ENCODE assay signal across 9 cellular contexts in the genomic region with DNA sequence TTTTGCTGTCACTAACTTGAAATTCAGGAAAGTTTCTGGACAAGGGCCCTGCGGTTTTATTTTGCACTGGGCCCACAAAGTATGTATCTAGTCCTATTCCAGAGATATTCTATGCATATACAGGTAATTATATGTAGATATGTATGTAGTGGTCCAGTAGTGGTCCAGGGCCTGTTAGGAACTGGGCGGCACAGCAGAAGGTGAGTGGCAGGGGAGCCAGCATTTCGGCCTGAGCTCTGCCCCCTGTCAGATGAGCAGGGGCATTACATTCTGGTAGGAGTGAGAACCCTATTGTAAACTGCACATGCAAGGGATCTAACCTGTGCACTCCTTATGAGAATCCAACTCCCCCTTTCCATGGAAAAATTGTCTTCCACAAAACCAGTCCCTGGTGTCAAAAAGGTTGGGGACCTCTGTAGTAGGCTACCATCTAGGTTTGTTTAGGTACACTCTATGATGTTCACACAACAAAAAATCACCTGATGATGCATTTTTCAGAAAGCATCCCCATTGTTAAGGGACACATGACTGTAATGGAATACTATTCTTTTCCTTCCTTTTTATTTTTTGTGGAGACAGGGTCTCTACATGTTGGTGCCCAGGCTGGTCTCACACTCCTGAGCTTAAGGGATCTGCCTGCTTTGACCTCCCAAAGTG. TPM values are rescaled to one million over a fixed set of nuclear protein-coding genes. Genes with fewer than 3 reads are reported as not detected.
DNase-seq lines count a peak whose midpoint lies in the region; ATAC-seq, FAIRE-seq and TF ChIP-seq lines count a peak whose summit lies in the region.
"Had no signal": no experiment of that assay in that cellular context is flagged by ENCODE, and none has a peak within 500 bp of the region (broad histone marks: within the 10 kb centered on the region; RNA-seq: fewer than 3 reads in every experiment).

No MANE protein-coding gene starts in this region.

- TF ChIP-seq POLR2A in A549 (IDR thresholded peaks at IDR 0.05; ENCODE audit: low read length): no peak

- H3K27ac ChIP-seq in A549 (no peak overlapping the region), endodermal cell (ENCODE audit: low read depth, low read length) (no peak overlapping the region)

- H3K4me3 ChIP-seq in A549: no peak overlapping the region
- no peak overlapping the region for H3K4me3 ChIP-seq in endodermal cell (ENCODE audit: low read length)

- H3K27me3 Mint-ChIP-seq in endodermal cell (ENCODE audit: insufficient read depth): no peaks in the 10 kb centered on the region
- H3K27me3 Mint-ChIP-seq in T-helper 17 cell: no peaks in the 10 kb centered on the region

- peak overlapping the region; percentile 41; the same call in 1 of the 3 replicates for H3K4me2 ChIP-seq in A549

- H3K4me3 Mint-ChIP-seq in endodermal cell (no peak overlapping the region), T-helper 17 cell (no peak overlapping the region)

- H3K9ac ChIP-seq in endodermal cell (ENCODE audit: extremely low read depth, low read length, poor library complexity, severe bottlenecking): no peak overlapping the region

- ATAC-seq in A549 (peak; percentile 22 to 23; a peak in 3 of 6 replicates), T-helper 17 cell (no peak)
- ATAC-seq in stimulated activated naive CD8-positive, alpha-beta T cell treated with anti-CD3 and anti-CD28 coated beads, Interleukin-15, Interleukin-2, amounts not matched to agents 100 U/mL and 50 U/mL, for 24 hours: no peak

- 0 out of 5 replicates have a peak, but pooled peaks have one; percentile 15 to 30 for TF ChIP-seq RAD21 in A549 (conservative IDR thresholded peaks at IDR 0.05 in 1 of 2, IDR thresholded peaks at IDR 0.05 in 1 of 2)

- POLR2A ChIA-PET in A549 (lab: Yijun Ruan, JAX) (no interaction called here), GM10248 (lab: Yijun Ruan, JAX) (no interaction called here)

- no peak overlapping the region for H3K27ac Mint-ChIP-seq in endodermal cell
- H3K27ac Mint-ChIP-seq in T-helper 17 cell: no peak overlapping the region

- FAIRE-seq in A549 (lab: Jason Lieb, UNC): no peak
- FAIRE-seq: endothelial cell of umbilical vein had no signal

- no peaks in the 10 kb centered on the region for H3K9me3 Mint-ChIP-seq in endodermal cell

- TF ChIP-seq EP300 in A549 (IDR thresholded peaks at IDR 0.05): no peak

- peaks cover 16% of the 10 kb centered on the region for H3K4me1 ChIP-seq in A549
- peaks cover 14% of the 10 kb centered on the region for H3K4me1 ChIP-seq in endodermal cell (ENCODE audit: control insufficient read depth, insufficient read depth, low read length)

- CTCF ChIA-PET in A549 (lab: Yijun Ruan, JAX) (interaction anchor here (0.8 to 1.4 kb wide), 6 partner anchors 9 to 115 kb away, joined by 3 to 4 read pairs (median 3); no protein-coding TSS in a partner anchor), GM10248 (lab: Yijun Ruan, JAX) (interaction anchor here (1.4 to 1.5 kb wide), 2 partner anchors 10 to 17 kb away, joined by 3 to 5 read pairs; no protein-coding TSS in a partner anchor)

- WGBS in A549 (ENCODE audit: missing lambda C conversion rate): 54% methylated on average over 3 of the region's 3 CpGs
- 81% methylated on average over 3 of the region's 3 CpGs; no CpG with 5 or more reads in 1 of the 2 experiments for WGBS in endodermal cell (ENCODE audit: insufficient coverage in 1 of 2, insufficient read length in 1 of 2), 2 experiments

- H3K36me3 ChIP-seq in endodermal cell (ENCODE audit: control insufficient read depth, insufficient read depth, low read length): peaks cover 1% of the 10 kb centered on the region

- no peaks in the 10 kb centered on the region for H3K9me3 ChIP-seq in A549
- H3K9me3 ChIP-seq in endodermal cell (ENCODE audit: control insufficient read depth, low read length): no peaks in the 10 kb centered on the region
- no peaks in the 10 kb centered on the region for H3K9me3 ChIP-seq in T-helper 17 cell (ENCODE audit: control insufficient read depth, low read length, poor library complexity, severe bottlenecking)

- H3K4me1 Mint-ChIP-seq in endodermal cell (peaks cover 40% of the 10 kb centered on the region), T-helper 17 cell (peaks cover 52% of the 10 kb centered on the region)

- H3K27me3 ChIP-seq in endodermal cell (ENCODE audit: control insufficient read depth, insufficient read depth, low read length, poor library complexity, severe bottlenecking): no peaks in the 10 kb centered on the region

- peaks cover under 1% of the 10 kb centered on the region for H3K36me3 Mint-ChIP-seq in endodermal cell (ENCODE audit: low read depth)
- H3K36me3 Mint-ChIP-seq in T-helper 17 cell (ENCODE audit: low read depth): no peaks in the 10 kb centered on the region

- DNase-seq in A549 (ENCODE audit: low read depth in 1 of 2, low spot score in 1 of 2) (peak in 1 of 2 experiments; percentile 62), GM10248 (ENCODE audit: extremely low spot score) (peak; percentile 26), OCI-M1 (lab: John Stamatoyannopoulos, UW) (peak; percentile 57), endodermal cell (peak; percentile 68), T-helper 17 cell (no peak), hippocampal formation (lab: John Stamatoyannopoulos, UW) (no peak), AG20443 (ENCODE audit: low spot score) (no peak)
- peak; percentile 33 for DNase-seq in stimulated activated naive CD8-positive, alpha-beta T cell treated with anti-CD3 and anti-CD28 coated beads, Interleukin-15, Interleukin-2, amounts not matched to agents 100 U/mL and 50 U/mL, for 24 hours

- peak; percentile 41 for TF ChIP-seq CTCF in A549 (IDR thresholded peaks at IDR 0.05)
- TF ChIP-seq CTCF in GM10248 (IDR thresholded peaks at IDR 0.05; ENCODE audit: control extremely low read depth, extremely low read depth, low read depth, missing control alignments): peak; percentile 62
- TF ChIP-seq CTCF in endodermal cell (conservative IDR thresholded peaks at IDR 0.05): peak; percentile 67

TF ChIP-seq in A549, 52 proteins besides CTCF, POLR2A, EP300 and RAD21:
- TF ChIP-seq, protein P1, sequence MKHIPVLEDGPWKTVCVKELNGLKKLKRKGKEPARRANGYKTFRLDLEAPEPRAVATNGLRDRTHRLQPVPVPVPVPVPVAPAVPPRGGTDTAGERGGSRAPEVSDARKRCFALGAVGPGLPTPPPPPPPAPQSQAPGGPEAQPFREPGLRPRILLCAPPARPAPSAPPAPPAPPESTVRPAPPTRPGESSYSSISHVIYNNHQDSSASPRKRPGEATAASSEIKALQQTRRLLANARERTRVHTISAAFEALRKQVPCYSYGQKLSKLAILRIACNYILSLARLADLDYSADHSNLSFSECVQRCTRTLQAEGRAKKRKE (CRISPR knock-in tag; IDR thresholded peaks at IDR 0.05; ENCODE audit: low read depth): no peak
- TF ChIP-seq RNF2 (IDR thresholded peaks at IDR 0.05; ENCODE audit: borderline replicate concordance, low read depth): no peak
- TF ChIP-seq PHF8 (IDR thresholded peaks at IDR 0.05; ENCODE audit: borderline replicate concordance, low read depth): no peak
- TF ChIP-seq MAFK (IDR thresholded peaks at IDR 0.05; ENCODE audit: partially characterized antibody): peak; percentile 55
- TF ChIP-seq, protein P2, sequence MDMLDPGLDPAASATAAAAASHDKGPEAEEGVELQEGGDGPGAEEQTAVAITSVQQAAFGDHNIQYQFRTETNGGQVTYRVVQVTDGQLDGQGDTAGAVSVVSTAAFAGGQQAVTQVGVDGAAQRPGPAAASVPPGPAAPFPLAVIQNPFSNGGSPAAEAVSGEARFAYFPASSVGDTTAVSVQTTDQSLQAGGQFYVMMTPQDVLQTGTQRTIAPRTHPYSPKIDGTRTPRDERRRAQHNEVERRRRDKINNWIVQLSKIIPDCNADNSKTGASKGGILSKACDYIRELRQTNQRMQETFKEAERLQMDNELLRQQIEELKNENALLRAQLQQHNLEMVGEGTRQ (IDR thresholded peaks at IDR 0.05): no peak
- no peak for TF ChIP-seq CBX8 (IDR thresholded peaks at IDR 0.05)
- no peak for TF ChIP-seq MYC (IDR thresholded peaks at IDR 0.05; ENCODE audit: borderline replicate concordance, low read length)
- TF ChIP-seq SMC3 (IDR thresholded peaks at IDR 0.05): 0 out of 3 replicates have a peak, but pooled peaks have one; percentile 27
- TF ChIP-seq, protein P3, sequence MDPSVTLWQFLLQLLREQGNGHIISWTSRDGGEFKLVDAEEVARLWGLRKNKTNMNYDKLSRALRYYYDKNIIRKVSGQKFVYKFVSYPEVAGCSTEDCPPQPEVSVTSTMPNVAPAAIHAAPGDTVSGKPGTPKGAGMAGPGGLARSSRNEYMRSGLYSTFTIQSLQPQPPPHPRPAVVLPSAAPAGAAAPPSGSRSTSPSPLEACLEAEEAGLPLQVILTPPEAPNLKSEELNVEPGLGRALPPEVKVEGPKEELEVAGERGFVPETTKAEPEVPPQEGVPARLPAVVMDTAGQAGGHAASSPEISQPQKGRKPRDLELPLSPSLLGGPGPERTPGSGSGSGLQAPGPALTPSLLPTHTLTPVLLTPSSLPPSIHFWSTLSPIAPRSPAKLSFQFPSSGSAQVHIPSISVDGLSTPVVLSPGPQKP (IDR thresholded peaks at IDR 0.05; ENCODE audit: low read depth, low read length): no peak
- TF ChIP-seq ZNF302 (CRISPR knock-in tag; IDR thresholded peaks at IDR 0.05): no peak
- TF ChIP-seq HOXB13 (CRISPR knock-in tag; IDR thresholded peaks at IDR 0.05; ENCODE audit: low read depth): no peak
- no peak for TF ChIP-seq TP53 (CRISPR knock-in tag; IDR thresholded peaks at IDR 0.05)
TF ChIP-seq in A549: peak in this region for 2.

RNA-seq across cellular contexts. Expression of a gene that starts 2.8 kb away (rescaled TPM):
- polyA plus RNA-seq in A549 (2011; rRNA removed) (57.9 and 70.9 TPM in 2 replicates), A549 (2017; fragmentation: RNase III; extraction: RNeasy Plus Mini Kit Qiagen cat#74134 plus additional on column Dnase treatment) (33.5 to 35.3 TPM (median 34.6 TPM) in 3 replicates)
- polyA plus RNA-seq in A549 (2012; cell fraction: cytosol; rRNA removed): 14.2 and 14.3 TPM in 2 replicates
- 10.0 and 15.0 TPM in 2 replicates for polyA plus RNA-seq in A549 (2012; cell fraction: nucleus; rRNA removed)
- polyA minus RNA-seq in A549 (2011; rRNA and poly(A)+ RNA removed): 22.6 and 23.8 TPM in 2 replicates
- total RNA-seq in endodermal cell (10 to 100 TPM; 50.8 to 52.0 TPM), T-helper 17 cell (10 to 100 TPM; 77.1 to 78.2 TPM)
- polyA plus RNA-seq in endodermal cell (2013, experiment 1 of 2): 47.1 TPM
- 48.9 TPM for polyA plus RNA-seq in endodermal cell (2013, experiment 2 of 2)

Comparison
In these comparisons a context has a peak if more than half of its experiments do, and no peak if none do; other contexts are left out.
1. ATAC-seq: peak in A549 (2 of 2); none in stimulated activated naive CD8-positive, alpha-beta T cell treated with anti-CD3 and anti-CD28 coated beads, Interleukin-15, Interleukin-2, amounts not matched to agents 100 U/mL and 50 U/mL, for 24 hours (single experiment) and T-helper 17 cell (single experiment).
2. DNase-seq: peak in GM10248 (single experiment), OCI-M1 (single experiment), endodermal cell (single experiment) and stimulated activated naive CD8-positive, alpha-beta T cell treated with anti-CD3 and anti-CD28 coated beads, Interleukin-15, Interleukin-2, amounts not matched to agents 100 U/mL and 50 U/mL, for 24 hours (single experiment); none in T-helper 17 cell (0 of 3), hippocampal formation (0 of 2) and AG20443 (single experiment).
3. Peak in every context shown above with its lines, with median percentiles within 50 percentile points of each other: CTCF ChIP-seq.